ENCODE assay signal across 11 cellular contexts in the genomic region with DNA sequence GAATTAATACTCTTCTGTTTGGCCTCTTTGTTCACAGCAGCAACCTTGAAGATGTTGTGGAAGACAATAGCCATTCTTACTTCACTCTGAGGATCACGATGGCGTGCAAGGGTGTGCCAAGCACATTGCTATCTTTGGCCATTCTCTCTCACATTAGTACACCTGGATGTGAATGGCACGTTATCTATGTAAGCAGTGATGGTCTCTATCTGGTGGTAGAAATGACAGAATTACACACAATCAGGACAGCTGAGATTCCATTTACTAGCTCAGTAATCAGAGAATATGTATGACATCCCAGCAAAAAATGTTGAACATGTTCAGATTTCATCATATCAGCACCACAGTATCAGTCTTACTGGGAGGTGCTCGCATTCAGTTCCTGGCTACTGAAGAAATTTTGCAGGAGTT.
DNase-seq lines count a peak whose midpoint lies in the region; ATAC-seq and TF ChIP-seq lines count a peak whose summit lies in the region.
"Had no signal": no experiment of that assay in that cellular context is flagged by ENCODE, and none has a peak within 500 bp of the region (broad histone marks: within the 10 kb centered on the region; RNA-seq: fewer than 3 reads in every experiment).

No MANE protein-coding gene starts in this region.

- H3K9me3 ChIP-seq in left lung: no peaks in the 10 kb centered on the region
- H3K9me3 ChIP-seq: ovary had no signal

- TF ChIP-seq CTCF in AG04449 (IDR thresholded peaks at IDR 0.05; ENCODE audit: insufficient read depth, low read length, missing control alignments) (no peak), GM23338 (conservative IDR thresholded peaks at IDR 0.05; ENCODE audit: low read depth in 2 of 2) (no peak), cardiac fibroblast (IDR thresholded peaks at IDR 0.05; ENCODE audit: low read depth, low read length) (no peak), left lung (IDR thresholded peaks at IDR 0.05) (no peak)

- intact Hi-C loops in left lung (cut with DNase I): no loop called here

- H3K27me3 ChIP-seq in GM23338 (ENCODE audit: insufficient read depth): no peaks in the 10 kb centered on the region
- no peaks in the 10 kb centered on the region for H3K27me3 ChIP-seq in left lung
- H3K27me3 ChIP-seq: ovary had no signal

- H3K27me3 Mint-ChIP-seq in GM23338 (ENCODE audit: insufficient read depth, low read depth, poor library complexity): no peaks in the 10 kb centered on the region

- H3K27ac ChIP-seq in GM23338 (ENCODE audit: low read depth) (no peak overlapping the region), left lung (no peak overlapping the region)
- H3K27ac ChIP-seq: ovary had no signal

- 0 out of 2 replicates have a peak, but pooled peaks cover 4% of the 10 kb centered on the region for H3K4me1 ChIP-seq in GM23338 (ENCODE audit: insufficient read depth)
- peaks cover 0 to 8% of the 10 kb centered on the region in 2 donors for H3K4me1 ChIP-seq in left lung

- DNase-seq in AG04449 (ENCODE audit: low read depth, low spot score) (peak; percentile 17), GM23338 (ENCODE audit: low spot score) (no peak), cardiac fibroblast (ENCODE audit: low read depth in 2 of 2) (peak; percentile 63 to 79), medulla oblongata (ENCODE audit: extremely low spot score) (peak; percentile 48), left lung (no peak), COR-L47 (lab: John Stamatoyannopoulos, UW) (no peak)
- no peak for DNase-seq in activated CD8-positive, alpha-beta memory T cell treated with anti-CD3 and anti-CD28 coated beads for 24 hours
- DNase-seq: activated naive CD4-positive, alpha-beta T cell treated with anti-CD3 and anti-CD28 coated beads, Interleukin-2, amount 50 U/mL, for 16 hours; ovary had no signal

- H3K4me3 Mint-ChIP-seq in GM23338: no peak overlapping the region

- H4K20me1 ChIP-seq in GM23338 (replicated peaks; ENCODE audit: insufficient read depth): no peaks in the 10 kb centered on the region

- peak overlapping the region; percentile 67; the same call in 1 of the 2 replicates for H2AFZ ChIP-seq in GM23338

- H3K4me1 Mint-ChIP-seq in GM23338: no peaks in the 10 kb centered on the region; the same call in 1 of the 3 replicates

- H3F3A ChIP-seq in GM23338 (replicated peaks; ENCODE audit: low read depth): no peaks in the 10 kb centered on the region

- H3K9me3 Mint-ChIP-seq in GM23338: no peaks in the 10 kb centered on the region

- H3K9me2 ChIP-seq in GM23338 (ENCODE audit: insufficient read depth): no peaks in the 10 kb centered on the region; the same call in 1 of the 2 replicates

- no peak for ATAC-seq in GM23338
- no peak for ATAC-seq in left lung
- no peak for ATAC-seq in HG02885 (IDR thresholded peaks at IDR 0.05; ENCODE audit: poor library complexity, unreplicated experiment)

- H3K36me3 ChIP-seq in GM23338 (ENCODE audit: insufficient read depth) (no peaks in the 10 kb centered on the region), left lung (no peaks in the 10 kb centered on the region)
- H3K36me3 ChIP-seq: ovary had no signal

- CTCF ChIA-PET in AG04449 (lab: Yijun Ruan, JAX): no interaction called here

- H3K4me3 ChIP-seq in AG04449 (ENCODE audit: low read depth, low read length) (no peak overlapping the region), GM23338 (no peak overlapping the region), cardiac fibroblast (replicated peaks in 1 of 2; ENCODE audit: low read depth in 2 of 2, low read length in 2 of 2) (no peak overlapping the region), left lung (no peak overlapping the region)
- H3K4me3 ChIP-seq: lung, ovary had no signal

- no peak overlapping the region for H3K27ac Mint-ChIP-seq in GM23338

- H3K4me2 ChIP-seq in GM23338: no peak overlapping the region

- H3K79me2 ChIP-seq in GM23338 (replicated peaks; ENCODE audit: insufficient read depth): no peaks in the 10 kb centered on the region

- POLR2A ChIA-PET in AG04449 (lab: Yijun Ruan, JAX): no interaction called here

- H3K36me3 Mint-ChIP-seq in GM23338 (ENCODE audit: low read depth): no peaks in the 10 kb centered on the region

TF ChIP-seq in GM23338, 12 proteins besides CTCF, POLR2A, EP300 and RAD21 (continues in another document):
- TF ChIP-seq REST (IDR thresholded peaks at IDR 0.05; ENCODE audit: unreplicated experiment) (no peak), POLR2AphosphoS5 (IDR thresholded peaks at IDR 0.05; ENCODE audit: low read depth) (no peak), CREB1 (CRISPR knock-in tag; IDR thresholded peaks at IDR 0.05; ENCODE audit: low read depth) (no peak), ZNF331 (CRISPR knock-in tag; IDR thresholded peaks at IDR 0.05; ENCODE audit: low read depth) (no peak)
- TF ChIP-seq, protein P1, sequence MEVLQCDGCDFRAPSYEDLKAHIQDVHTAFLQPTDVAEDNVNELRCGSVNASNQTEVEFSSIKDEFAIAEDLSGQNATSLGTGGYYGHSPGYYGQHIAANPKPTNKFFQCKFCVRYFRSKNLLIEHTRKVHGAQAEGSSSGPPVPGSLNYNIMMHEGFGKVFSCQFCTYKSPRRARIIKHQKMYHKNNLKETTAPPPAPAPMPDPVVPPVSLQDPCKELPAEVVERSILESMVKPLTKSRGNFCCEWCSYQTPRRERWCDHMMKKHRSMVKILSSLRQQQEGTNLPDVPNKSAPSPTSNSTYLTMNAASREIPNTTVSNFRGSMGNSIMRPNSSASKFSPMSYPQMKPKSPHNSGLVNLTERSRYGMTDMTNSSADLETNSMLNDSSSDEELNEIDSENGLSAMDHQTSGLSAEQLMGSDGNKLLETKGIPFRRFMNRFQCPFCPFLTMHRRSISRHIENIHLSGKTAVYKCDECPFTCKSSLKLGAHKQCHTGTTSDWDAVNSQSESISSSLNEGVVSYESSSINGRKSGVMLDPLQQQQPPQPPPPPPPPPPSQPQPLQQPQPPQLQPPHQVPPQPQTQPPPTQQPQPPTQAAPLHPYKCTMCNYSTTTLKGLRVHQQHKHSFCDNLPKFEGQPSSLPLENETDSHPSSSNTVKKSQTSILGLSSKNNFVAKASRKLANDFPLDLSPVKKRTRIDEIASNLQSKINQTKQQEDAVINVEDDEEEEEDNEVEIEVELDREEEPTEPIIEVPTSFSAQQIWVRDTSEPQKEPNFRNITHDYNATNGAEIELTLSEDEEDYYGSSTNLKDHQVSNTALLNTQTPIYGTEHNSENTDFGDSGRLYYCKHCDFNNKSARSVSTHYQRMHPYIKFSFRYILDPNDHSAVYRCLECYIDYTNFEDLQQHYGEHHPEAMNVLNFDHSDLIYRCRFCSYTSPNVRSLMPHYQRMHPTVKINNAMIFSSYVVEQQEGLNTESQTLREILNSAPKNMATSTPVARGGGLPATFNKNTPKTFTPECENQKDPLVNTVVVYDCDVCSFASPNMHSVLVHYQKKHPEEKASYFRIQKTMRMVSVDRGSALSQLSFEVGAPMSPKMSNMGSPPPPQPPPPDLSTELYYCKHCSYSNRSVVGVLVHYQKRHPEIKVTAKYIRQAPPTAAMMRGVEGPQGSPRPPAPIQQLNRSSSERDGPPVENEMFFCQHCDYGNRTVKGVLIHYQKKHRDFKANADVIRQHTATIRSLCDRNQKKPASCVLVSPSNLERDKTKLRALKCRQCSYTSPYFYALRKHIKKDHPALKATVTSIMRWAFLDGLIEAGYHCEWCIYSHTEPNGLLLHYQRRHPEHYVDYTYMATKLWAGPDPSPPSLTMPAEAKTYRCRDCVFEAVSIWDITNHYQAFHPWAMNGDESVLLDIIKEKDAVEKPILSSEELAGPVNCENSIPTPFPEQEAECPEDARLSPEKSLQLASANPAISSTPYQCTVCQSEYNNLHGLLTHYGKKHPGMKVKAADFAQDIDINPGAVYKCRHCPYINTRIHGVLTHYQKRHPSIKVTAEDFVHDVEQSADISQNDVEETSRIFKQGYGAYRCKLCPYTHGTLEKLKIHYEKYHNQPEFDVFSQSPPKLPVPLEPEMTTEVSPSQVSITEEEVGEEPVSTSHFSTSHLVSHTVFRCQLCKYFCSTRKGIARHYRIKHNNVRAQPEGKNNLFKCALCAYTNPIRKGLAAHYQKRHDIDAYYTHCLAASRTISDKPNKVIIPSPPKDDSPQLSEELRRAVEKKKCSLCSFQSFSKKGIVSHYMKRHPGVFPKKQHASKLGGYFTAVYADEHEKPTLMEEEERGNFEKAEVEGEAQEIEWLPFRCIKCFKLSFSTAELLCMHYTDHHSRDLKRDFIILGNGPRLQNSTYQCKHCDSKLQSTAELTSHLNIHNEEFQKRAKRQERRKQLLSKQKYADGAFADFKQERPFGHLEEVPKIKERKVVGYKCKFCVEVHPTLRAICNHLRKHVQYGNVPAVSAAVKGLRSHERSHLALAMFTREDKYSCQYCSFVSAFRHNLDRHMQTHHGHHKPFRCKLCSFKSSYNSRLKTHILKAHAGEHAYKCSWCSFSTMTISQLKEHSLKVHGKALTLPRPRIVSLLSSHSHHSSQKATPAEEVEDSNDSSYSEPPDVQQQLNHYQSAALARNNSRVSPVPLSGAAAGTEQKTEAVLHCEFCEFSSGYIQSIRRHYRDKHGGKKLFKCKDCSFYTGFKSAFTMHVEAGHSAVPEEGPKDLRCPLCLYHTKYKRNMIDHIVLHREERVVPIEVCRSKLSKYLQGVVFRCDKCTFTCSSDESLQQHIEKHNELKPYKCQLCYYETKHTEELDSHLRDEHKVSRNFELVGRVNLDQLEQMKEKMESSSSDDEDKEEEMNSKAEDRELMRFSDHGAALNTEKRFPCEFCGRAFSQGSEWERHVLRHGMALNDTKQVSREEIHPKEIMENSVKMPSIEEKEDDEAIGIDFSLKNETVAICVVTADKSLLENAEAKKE (CRISPR knock-in tag; IDR thresholded peaks at IDR 0.05): no peak

Comparison
In these comparisons a context has a peak if more than half of its experiments do, and no peak if none do; other contexts are left out.
1. DNase-seq: peak in AG04449 (single experiment), cardiac fibroblast (2 of 2) and medulla oblongata (single experiment); none in GM23338 (single experiment), left lung (0 of 2), COR-L47 (single experiment) and activated CD8-positive, alpha-beta memory T cell treated with anti-CD3 and anti-CD28 coated beads for 24 hours (single experiment).